In genomic region chr20:57718490-57719009, GRCh38 we compare ENCODE assay signal across 8 cellular contexts. TPM values are rescaled to one million over a fixed set of nuclear protein-coding genes. Genes with fewer than 3 reads are reported as not detected.
DNase-seq lines count a peak whose midpoint lies in the region; ATAC-seq and TF ChIP-seq lines count a peak whose summit lies in the region.

No MANE protein-coding gene starts in this region.

- H3K27ac ChIP-seq in parathyroid adenoma, result no peak overlapping the region
- H3K27ac ChIP-seq in thyroid gland, result no peak overlapping the region

- H3K4me2 ChIP-seq in parathyroid adenoma (ENCODE audit: low read length), result peak overlapping the region; percentile 83

- peaks cover 30% of the 10 kb centered on the region for H3K4me1 ChIP-seq in adipocyte (ENCODE audit: control insufficient read depth, insufficient read depth, low read length)
- H3K4me1 ChIP-seq in parathyroid adenoma, result peaks cover 6% of the 10 kb centered on the region
- peaks cover 4 to 24% of the 10 kb centered on the region in 2 donors for H3K4me1 ChIP-seq in thyroid gland

- H3K36me3 ChIP-seq in adipocyte (ENCODE audit: control insufficient read depth, insufficient read depth, low read length, severe bottlenecking), result no peaks in the 10 kb centered on the region
- H3K36me3 ChIP-seq in parathyroid adenoma (ENCODE audit: control insufficient read depth, insufficient read depth, low read length), result no peaks in the 10 kb centered on the region
- H3K36me3 ChIP-seq in thyroid gland, result no peaks in the 10 kb centered on the region

- H3K9ac ChIP-seq in adipocyte (ENCODE audit: low read length) (peak overlapping the region; percentile 43), parathyroid adenoma (no peak overlapping the region)

- H3K4me3 ChIP-seq in adipocyte (ENCODE audit: low read length) (peak overlapping the region; percentile 73), parathyroid adenoma (ENCODE audit: low read depth, low read length) (peak overlapping the region; percentile 51), thyroid gland (replicated peaks in 1 of 3) (no peak overlapping the region)

- peak; percentile 92 for ATAC-seq in HG02571 (IDR thresholded peaks at IDR 0.05; ENCODE audit: unreplicated experiment)

- H3K9me3 ChIP-seq in adipocyte (ENCODE audit: control insufficient read depth, low read length) (no peaks in the 10 kb centered on the region), parathyroid adenoma (ENCODE audit: control insufficient read depth, low read length) (no peaks in the 10 kb centered on the region), thyroid gland (no peaks in the 10 kb centered on the region)

- peaks cover 27% of the 10 kb centered on the region for H3K27me3 ChIP-seq in adipocyte (replicated peaks; ENCODE audit: control insufficient read depth, insufficient read depth, low read length)
- H3K27me3 ChIP-seq in parathyroid adenoma (ENCODE audit: control insufficient read depth, insufficient read depth, low read length), result no peaks in the 10 kb centered on the region
- no peaks in the 10 kb centered on the region for H3K27me3 ChIP-seq in thyroid gland

- H3K79me2 ChIP-seq in parathyroid adenoma, result no peaks in the 10 kb centered on the region

- DNase-seq in GM04503 (ENCODE audit: low read depth), result peak; percentile 82
- peak; percentile 98 for DNase-seq in NAMALWA (ENCODE audit: low spot score)
- peak; percentile 81 for DNase-seq in T follicular helper cell (ENCODE audit: low read depth)
- DNase-seq in adipocyte (ENCODE audit: low read depth), result peak; percentile 99
- peak; percentile 96 for DNase-seq in cardiac septum (ENCODE audit: low spot score)
- peak; percentile 98 to 99 for DNase-seq in thyroid gland

- intact Hi-C loops in cardiac septum (cut with DNase I), result loop anchor here (10.0 kb wide), 1 partner anchor 324 kb away; the partner anchor contains the start of gene RBM38
- intact Hi-C loops in thyroid gland (cut with DNase I), result no loop called here

- H2AFZ ChIP-seq in parathyroid adenoma, result peak overlapping the region; percentile 53

- TF ChIP-seq POLR2A in thyroid gland (IDR thresholded peaks at IDR 0.05), result no peak

- WGBS in thyroid gland, 2 donors, result 0 to 1% methylated on average over 30 to 31 of the region's 31 CpGs

- TF ChIP-seq CTCF in parathyroid adenoma (IDR thresholded peaks at IDR 0.05) (no peak), thyroid gland (IDR thresholded peaks at IDR 0.05) (no peak)

RNA-seq across cellular contexts. Expression of gene PMEPA1, which starts 8.7 kb away (rescaled TPM):
- total RNA-seq in cardiac septum, result 34.8 TPM
- 10 to 100 TPM in 1 of 4 donors, 1 to 10 TPM in 3; 6.5 to 12.6 (median 8.3) TPM for total RNA-seq in thyroid gland

Comparison
In these comparisons a context has a peak if more than half of its experiments do, and no peak if none do; other contexts are left out.
1. H3K4me3 ChIP-seq: peak in adipocyte (single experiment) and parathyroid adenoma (single experiment); none in thyroid gland (0 of 3).
2. Peak in every context shown above with its lines, with median percentiles within 50 percentile points of each other: DNase-seq.